ENCODE assay signal across 29 cellular contexts in genomic region chr4:8477095-8477635, GRCh38.
"Had no signal": no experiment of that assay in that cellular context is flagged by ENCODE, and none has a peak within 500 bp of the region (broad histone marks: within the 10 kb centered on the region; RNA-seq: fewer than 3 reads in every experiment).

No MANE protein-coding gene starts in this region.

- H3K27me3 ChIP-seq: ascending aorta, cardiac muscle cell, SJCRH30 had no signal

- H3K9me3 ChIP-seq: ascending aorta, SJCRH30 had no signal

- ATAC-seq: activated CD8-positive, alpha-beta T cell treated with anti-CD3 and anti-CD28 coated beads for 36 hours; activated T-cell treated with anti-CD3 and anti-CD28 coated beads, Interleukin-2, amount 50 U/mL, for 72 hours; Panc1 had no signal

- H3K27ac ChIP-seq: ascending aorta, cardiac muscle cell, SJCRH30, VCaP had no signal

- H3K4me3 ChIP-seq: ascending aorta, cardiac muscle cell, SJCRH30 had no signal

- DNase-seq: activated B cell treated with CpG ODN at 0.5 μM for 24 hours; activated CD4-positive, alpha-beta T cell treated with anti-CD3 and anti-CD28 coated beads for 4 hours; activated CD4-positive, alpha-beta T cell treated with anti-CD3 and anti-CD28 coated beads, Interleukin-2, amount 50 U/mL, for 1 hour; activated CD4-positive, CD25-positive, alpha-beta regulatory T cell treated with anti-CD3 and anti-CD28 coated beads, Interleukin-2, amount 50 U/mL, for 72 hours; activated CD8-positive, alpha-beta T cell treated with anti-CD3 and anti-CD28 coated beads for 36 hours; activated gamma-delta T cell; activated naive CD4-positive, alpha-beta T cell treated with Interleukin-2 at 50 U/mL for 16 hours; activated naive CD8-positive, alpha-beta T cell treated with anti-CD3 and anti-CD28 coated beads, Interleukin-2, amount 10 ng/mL, durations not matched to agents 7 days and 5 days; activated T-cell treated with anti-CD3 and anti-CD28 coated beads, Interleukin-2, amount 50 U/mL, for 1 hour; activated T-cell treated with anti-CD3 and anti-CD28 coated beads, Interleukin-2, amount 50 U/mL, for 72 hours; amygdala; MM.1S; MV-4-11; NCI-H1092; NCI-H1436 treated with DMSO at 0.1 percent for 48 hours; NCI-H1694 treated with DMSO at 0.1 percent for 48 hours; NCI-H2029; NCI-H345; NCI-H524 treated with DMSO at 0.1 percent for 48 hours; SHP77; SJCRH30; SW 1271; T-helper 1 cell; T-helper 2 cell; T-helper 9 cell had no signal
